In the genomic region with DNA sequence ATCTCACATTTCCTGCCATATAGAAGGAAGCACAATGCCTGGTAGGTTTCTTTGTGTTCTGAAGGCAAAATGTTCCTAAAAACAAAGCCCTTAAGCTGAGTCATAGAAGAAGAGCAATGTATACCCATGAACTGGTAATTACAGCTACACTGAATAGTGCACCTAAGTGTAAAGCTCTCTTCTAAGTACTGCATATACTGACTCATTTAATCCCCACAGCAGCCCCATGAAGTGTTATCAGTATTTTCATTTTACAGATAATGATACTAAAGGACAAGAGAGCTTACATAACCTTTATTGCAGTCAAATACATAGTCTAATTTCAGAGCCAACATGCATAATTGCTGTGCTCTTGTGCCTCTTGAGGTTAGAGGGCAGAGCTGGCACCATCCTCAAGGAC, we compare ENCODE assay signal across 22 cellular contexts.
DNase-seq lines count a peak whose midpoint lies in the region; ATAC-seq, FAIRE-seq and TF ChIP-seq lines count a peak whose summit lies in the region.
"Had no signal": no experiment of that assay in that cellular context is flagged by ENCODE, and none has a peak within 500 bp of the region (broad histone marks: within the 10 kb centered on the region; RNA-seq: fewer than 3 reads in every experiment).

No MANE protein-coding gene starts in this region.

- TF ChIP-seq EP300 in GM12878 (IDR thresholded peaks at IDR 0.05; ENCODE audit: borderline replicate concordance in 1 of 2, control insufficient read depth in 1 of 2, low read depth in 2 of 2, low read length in 2 of 2) (no peak), upper lobe of left lung (IDR thresholded peaks at IDR 0.05) (no peak)

- CTCF ChIA-PET in GM12878 (lab: Yijun Ruan, JAX), result no interaction called here

- H3K36me3 ChIP-seq in GM12878 (ENCODE audit: control insufficient read depth in 2 of 2, insufficient read depth in 2 of 2, low read length in 1 of 2) (no peaks in the 10 kb centered on the region), upper lobe of left lung (peaks cover 0 to 28% (median 0%) of the 10 kb centered on the region in 4 donors), thyroid gland (no peaks in the 10 kb centered on the region)

- H3K9me3 Mint-ChIP-seq in osteocyte (ENCODE audit: unreplicated experiment), result peaks cover 8% of the 10 kb centered on the region

- DNase-seq in NCI-H2227 treated with DMSO at 0.1 percent for 48 hours (lab: John Stamatoyannopoulos, UW) (peak; percentile 97), NCI-H2227 (lab: John Stamatoyannopoulos, UW; ENCODE audit: unreplicated experiment) (no peak), NCI-H2029 treated with DMSO at 0.1 percent for 48 hours (lab: John Stamatoyannopoulos, UW) (peak; percentile 63), GM12878 (ENCODE audit: low read depth, low spot score) (no peak), renal cortical epithelial cell (ENCODE audit: low read depth) (peak; percentile 2), upper lobe of left lung (no peak), thyroid gland (no peak), osteocyte (ENCODE audit: extremely low spot score, unreplicated experiment) (no peak)
- DNase-seq: activated CD4-positive, alpha-beta T cell treated with anti-CD3 and anti-CD28 coated beads for 1 hour; activated CD8-positive, alpha-beta memory T cell treated with anti-CD3 and anti-CD28 coated beads, Interleukin-2, amount 50 U/mL, for 48 hours; mesendoderm; NCI-H446; PC-9; stimulated activated naive B cell treated with anti-CD40 and anti-IgM and Interleukin-4, amounts not matched to agents 10 μg/mL and 1 μg/mL and 100 μg/mL, for 72 hours; trophoblast cell had no signal

- no peaks in the 10 kb centered on the region for H3K27me3 Mint-ChIP-seq in osteocyte (ENCODE audit: unreplicated experiment)
- H3K27me3 Mint-ChIP-seq: IgD-negative memory B cell; stimulated activated naive B cell treated with anti-CD40 and anti-IgM and Interleukin-4, amounts not matched to agents 10 μg/mL and 1 μg/mL and 100 μg/mL, for 72 hours had no signal

- H3K4me2 ChIP-seq in GM12878 (ENCODE audit: control insufficient read depth, insufficient read depth), result no peak overlapping the region
- H3K4me2 ChIP-seq: BLaER1 treated with 17β-estradiol and CSF1 and Interleukin-3, amounts not matched to agents 10 nM and 100 nM; hepatocyte; PC-9 had no signal

- peak; percentile 55 for ATAC-seq in GM12878
- no peak for ATAC-seq in upper lobe of left lung (ENCODE audit: low FRiP score in 2 of 2)
- ATAC-seq: stimulated activated naive B cell treated with anti-CD40 and anti-IgM and Interleukin-4, amounts not matched to agents 10 μg/mL and 1 μg/mL and 100 μg/mL, for 72 hours had no signal

- H3K4me3 Mint-ChIP-seq in osteocyte (ENCODE audit: unreplicated experiment), result no peak overlapping the region
- H3K4me3 Mint-ChIP-seq: IgD-negative memory B cell; nephron; stimulated activated naive B cell treated with anti-CD40 and anti-IgM and Interleukin-4, amounts not matched to agents 10 μg/mL and 1 μg/mL and 100 μg/mL, for 72 hours had no signal

- TF ChIP-seq CTCF in GM12878 (IDR thresholded peaks at IDR 0.05 in 2 of 3, conservative IDR thresholded peaks at IDR 0.05 in 1 of 3; ENCODE audit: control insufficient read depth in 2 of 3, extremely low read depth in 1 of 3, insufficient read depth in 1 of 3, low read depth in 3 of 3, low read length in 3 of 3) (no peak), upper lobe of left lung (IDR thresholded peaks at IDR 0.05) (no peak), thyroid gland (IDR thresholded peaks at IDR 0.05) (no peak), osteocyte (IDR thresholded peaks at IDR 0.05) (no peak)

- POLR2A ChIA-PET in GM12878 (lab: Charles Lee), result no interaction called here

- H3K36me3 Mint-ChIP-seq in osteocyte (ENCODE audit: unreplicated experiment), result peaks cover 34% of the 10 kb centered on the region
- H3K36me3 Mint-ChIP-seq: IgD-negative memory B cell had no signal

- intact Hi-C loops in GM12878 (cut with micrococcal nuclease; ENCODE audit: unreplicated experiment) (no loop called here), thyroid gland (cut with DNase I) (no loop called here)

- H3K4me3 ChIP-seq in GM12878, result no peak overlapping the region
- H3K4me3 ChIP-seq in upper lobe of left lung, result no peak overlapping the region
- no peak overlapping the region for H3K4me3 ChIP-seq in thyroid gland (replicated peaks in 1 of 3)
- H3K4me3 ChIP-seq: BLaER1 treated with 17β-estradiol and CSF1 and Interleukin-3, amounts not matched to agents 10 nM and 100 nM; hepatocyte; PC-9 had no signal

- H3K9me3 ChIP-seq in GM12878 (replicated peaks; ENCODE audit: control insufficient read depth, insufficient read depth, low read length) (no peaks in the 10 kb centered on the region), upper lobe of left lung (no peaks in the 10 kb centered on the region), thyroid gland (no peaks in the 10 kb centered on the region)
- H3K9me3 ChIP-seq: BLaER1 treated with 17β-estradiol and CSF1 and Interleukin-3, amounts not matched to agents 10 nM and 100 nM had no signal

- SMC1A ChIA-PET in GM12878 (lab: Charles Lee; ENCODE audit: uncharacterized antibody, unreplicated experiment), result interaction anchor here (0.6 kb wide), 1 partner anchor 12 kb away, joined by 3 read pairs; no protein-coding TSS in a partner anchor

- H2AFZ ChIP-seq in GM12878 (ENCODE audit: control insufficient read depth, low read depth, low read length), result no peak overlapping the region
- H2AFZ ChIP-seq: hepatocyte, PC-9 had no signal

- no peak overlapping the region for H3K27ac Mint-ChIP-seq in osteocyte (ENCODE audit: unreplicated experiment)
- H3K27ac Mint-ChIP-seq: activated naive CD4-positive, alpha-beta T cell treated with anti-CD3 and anti-CD28 coated beads, Interleukin-2, amount 50 U/mL, for 72 hours; IgD-negative memory B cell; stimulated activated naive B cell treated with anti-CD40 and anti-IgM and Interleukin-4, amounts not matched to agents 10 μg/mL and 1 μg/mL and 100 μg/mL, for 72 hours had no signal

- no peak for TF ChIP-seq POLR2A in GM12878 (IDR thresholded peaks at IDR 0.05; ENCODE audit: low read depth, low read length)
- no peak for TF ChIP-seq POLR2A in upper lobe of left lung (IDR thresholded peaks at IDR 0.05)
- TF ChIP-seq POLR2A in thyroid gland (IDR thresholded peaks at IDR 0.05), result no peak

- RAD21 ChIA-PET in GM12878 (lab: Charles Lee; ENCODE audit: unreplicated experiment), result no interaction called here

- H3K4me1 ChIP-seq in GM12878 (ENCODE audit: control insufficient read depth, insufficient read depth, low read length) (no peaks in the 10 kb centered on the region), upper lobe of left lung (no peaks in the 10 kb centered on the region), thyroid gland (no peaks in the 10 kb centered on the region)
- H3K4me1 ChIP-seq: BLaER1 treated with 17β-estradiol and CSF1 and Interleukin-3, amounts not matched to agents 10 nM and 100 nM had no signal

- no peaks in the 10 kb centered on the region for H4K20me1 ChIP-seq in GM12878 (ENCODE audit: control insufficient read depth, insufficient read depth)
- H4K20me1 ChIP-seq: BLaER1 treated with 17β-estradiol and CSF1 and Interleukin-3, amounts not matched to agents 10 nM and 100 nM had no signal

- no peak for TF ChIP-seq RAD21 in GM12878 (IDR thresholded peaks at IDR 0.05; ENCODE audit: insufficient read depth, low read depth, low read length)

- no peak overlapping the region for H3K9ac ChIP-seq in GM12878 (ENCODE audit: control insufficient read depth, insufficient read depth, low read length)
- H3K9ac ChIP-seq: BLaER1 treated with 17β-estradiol and CSF1 and Interleukin-3, amounts not matched to agents 10 nM and 100 nM had no signal

- no peak for FAIRE-seq in GM12878 (lab: Jason Lieb, UNC)
- FAIRE-seq: D721Med, H1 had no signal

- no peaks in the 10 kb centered on the region for H3K79me2 ChIP-seq in GM12878 (ENCODE audit: control insufficient read depth, insufficient read depth, low read length)
- H3K79me2 ChIP-seq: hepatocyte had no signal

- peaks cover 2% of the 10 kb centered on the region for H3K4me1 Mint-ChIP-seq in osteocyte (ENCODE audit: unreplicated experiment)
- H3K4me1 Mint-ChIP-seq: IgD-negative memory B cell, nephron had no signal

- H3K27ac ChIP-seq in GM12878 (ENCODE audit: control insufficient read depth, insufficient read depth) (no peak overlapping the region), upper lobe of left lung (no peak overlapping the region), thyroid gland (no peak overlapping the region)
- H3K27ac ChIP-seq: BLaER1 treated with 17β-estradiol and CSF1 and Interleukin-3, amounts not matched to agents 10 nM and 100 nM; hepatocyte; PC-9 had no signal

- in situ Hi-C loops in GM12878 (cut with MboI), result no loop called here

- no TSS peak for BruUV-seq in GM12878 (replicated peaks; lab: Mats Ljungman, UMichigan)

- H3K27me3 ChIP-seq in GM12878 (replicated peaks in 1 of 2; ENCODE audit: control insufficient read depth in 2 of 2, insufficient read depth in 2 of 2, low read length in 1 of 2) (no peaks in the 10 kb centered on the region), upper lobe of left lung (no peaks in the 10 kb centered on the region), thyroid gland (no peaks in the 10 kb centered on the region)
- H3K27me3 ChIP-seq: BLaER1 treated with 17β-estradiol and CSF1 and Interleukin-3, amounts not matched to agents 10 nM and 100 nM; hepatocyte had no signal

Comparison
In these comparisons a context has a peak if more than half of its experiments do, and no peak if none do; other contexts are left out.
1. DNase-seq: peak in NCI-H2227 treated with DMSO at 0.1 percent for 48 hours (single experiment), NCI-H2029 treated with DMSO at 0.1 percent for 48 hours (single experiment) and renal cortical epithelial cell (single experiment); none in NCI-H2227 (single experiment), GM12878 (single experiment), upper lobe of left lung (0 of 2), thyroid gland (0 of 2) and osteocyte (single experiment).